In the genomic region with DNA sequence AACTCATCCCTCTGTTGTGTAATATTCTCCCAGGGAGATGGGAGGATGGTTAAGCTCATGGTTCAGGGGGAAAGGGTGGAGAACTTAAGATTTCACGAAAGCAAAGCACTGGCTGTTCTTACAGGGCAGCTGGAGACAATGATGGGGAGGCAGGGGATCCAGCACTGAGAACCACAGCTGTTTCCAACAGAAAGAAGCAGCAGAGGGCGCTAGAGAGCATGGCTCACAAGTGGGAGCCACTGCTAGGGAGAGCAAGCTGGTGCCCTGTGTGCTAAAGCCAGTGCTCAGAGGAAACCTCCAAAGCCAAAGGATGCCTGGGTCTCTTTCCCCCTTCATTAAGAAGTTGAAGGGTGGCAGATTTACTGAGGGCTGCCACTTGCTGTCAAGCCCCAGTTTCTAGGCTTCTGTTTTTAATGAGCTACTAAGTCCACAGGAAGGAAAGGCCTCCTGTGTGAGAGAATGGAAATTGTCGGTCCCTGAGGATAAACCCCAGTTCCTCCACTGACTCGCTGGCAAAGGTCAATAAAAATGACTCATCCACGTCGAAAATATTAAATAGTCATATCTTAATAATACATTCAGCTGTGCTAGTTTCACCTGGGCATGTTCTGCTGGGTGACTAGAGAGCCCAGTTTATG, we compare ENCODE assay signal across 8 cellular contexts.
DNase-seq lines count a peak whose midpoint lies in the region; ATAC-seq and TF ChIP-seq lines count a peak whose summit lies in the region.

No MANE protein-coding gene starts in this region.

- H3K9me3 ChIP-seq in esophagus squamous epithelium (no peaks in the 10 kb centered on the region), tibial nerve (no peaks in the 10 kb centered on the region)

- no peaks in the 10 kb centered on the region for H3K27me3 Mint-ChIP-seq in neural crest cell (ENCODE audit: low read depth)

- no peaks in the 10 kb centered on the region for H3K4me1 Mint-ChIP-seq in neural crest cell

- DNase-seq in C1 segment of cervical spinal cord (lab: John Stamatoyannopoulos, UW) = peak in 9 of 14 donors; percentile 4 to 56 (median 21)
- peak; percentile 23 for DNase-seq in NCI-H1694 treated with DMSO at 0.1 percent for 48 hours (lab: John Stamatoyannopoulos, UW)
- peak; percentile 3 to 11 for DNase-seq in activated CD8-positive, alpha-beta memory T cell treated with anti-CD3 and anti-CD28 coated beads for 1 hour (ENCODE audit: extremely low read depth in 1 of 2, low read depth in 1 of 2)
- no peak for DNase-seq in esophagus squamous epithelium (lab: John Stamatoyannopoulos, UW)
- peak; percentile 77 for DNase-seq in neural crest cell (ENCODE audit: low read depth, low spot score)
- DNase-seq in tibial nerve (ENCODE audit: low spot score in 2 of 2) = peak; percentile 40 to 82

- intact Hi-C loops in esophagus squamous epithelium (cut with DNase I) = no loop called here

- 11 to 24% methylated on average over 6 of the region's 6 CpGs for WGBS in esophagus squamous epithelium, 2 donors
- 25 to 35% methylated on average over 6 of the region's 6 CpGs for WGBS in tibial nerve, 2 donors

- no peaks in the 10 kb centered on the region for H3K9me3 Mint-ChIP-seq in neural crest cell

- TF ChIP-seq CTCF in esophagus squamous epithelium (IDR thresholded peaks at IDR 0.05) (peak; percentile 25 to 77 (median 61)), neural crest cell (conservative IDR thresholded peaks at IDR 0.05) (peak; percentile 98), tibial nerve (IDR thresholded peaks at IDR 0.05) (peak in 4 of 5 experiments; percentile 38 to 54 (median 47))

- TF ChIP-seq EP300 in tibial nerve (IDR thresholded peaks at IDR 0.05) = no peak

- H3K27me3 ChIP-seq in esophagus squamous epithelium (peaks cover 0 to 8% (median 0%) of the 10 kb centered on the region in 4 donors), tibial nerve (no peaks in the 10 kb centered on the region)

- H3K27ac Mint-ChIP-seq in neural crest cell (ENCODE audit: unreplicated experiment) = peak overlapping the region; percentile 32

- peaks cover 0 to 20% (median 3%) of the 10 kb centered on the region in 3 donors for H3K4me1 ChIP-seq in esophagus squamous epithelium
- H3K4me1 ChIP-seq in tibial nerve = no peaks in the 10 kb centered on the region

- peak; percentile 56 for ATAC-seq in GM19035 (IDR thresholded peaks at IDR 0.05; ENCODE audit: unreplicated experiment)
- no peak for ATAC-seq in GM19023 (IDR thresholded peaks at IDR 0.05; ENCODE audit: unreplicated experiment)

- H3K36me3 Mint-ChIP-seq in neural crest cell (ENCODE audit: low read depth) = no peaks in the 10 kb centered on the region

- H3K27ac ChIP-seq in esophagus squamous epithelium (no peak overlapping the region), tibial nerve (no peak overlapping the region)

- no peak overlapping the region for H3K4me3 Mint-ChIP-seq in neural crest cell

- no peak for TF ChIP-seq POLR2A in esophagus squamous epithelium (IDR thresholded peaks at IDR 0.05)
- TF ChIP-seq POLR2A in tibial nerve (IDR thresholded peaks at IDR 0.05) = no peak

- no peak overlapping the region for H3K4me3 ChIP-seq in esophagus squamous epithelium
- H3K4me3 ChIP-seq in tibial nerve = no peak overlapping the region

- H3K36me3 ChIP-seq in esophagus squamous epithelium = no peaks in the 10 kb centered on the region
- no peaks in the 10 kb centered on the region for H3K36me3 ChIP-seq in tibial nerve

Comparison
In these comparisons a context has a peak if more than half of its experiments do, and no peak if none do; other contexts are left out.
1. CTCF ChIP-seq: peak in every context shown above with its lines; median percentile 98 in neural crest cell; 61 in esophagus squamous epithelium; 47 in tibial nerve.